20 cellular contexts compared by ENCODE assay signal in genomic region chr6:11965499-11965898, GRCh38.
"Had no signal": no experiment of that assay in that cellular context is flagged by ENCODE, and none has a peak within 500 bp of the region (broad histone marks: within the 10 kb centered on the region; RNA-seq: fewer than 3 reads in every experiment).

No MANE protein-coding gene starts in this region.

- H3K27ac ChIP-seq: KMS-11, RWPE1 had no signal

- DNase-seq: Kasumi-1, MM.1S, NCI-H1092 treated with DMSO at 0.1 percent for 48 hours, NCI-H1436, NCI-H187, NCI-H2029, NCI-H2081 treated with DMSO at 0.1 percent for 48 hours, NCI-H2171, NCI-H345, NCI-H524 treated with DMSO at 0.1 percent for 48 hours, NCI-H69, NCI-H774, PC-3, SHP77, SK-N-SH, SW 1271, T-cell had no signal

- H3K9me3 ChIP-seq: SK-N-SH had no signal

- H3K9me2 ChIP-seq: SK-N-SH had no signal

- H3K4me2 ChIP-seq: KMS-11, SK-N-SH had no signal

- ATAC-seq: Panc1, PC-3, T-cell had no signal
